Comparison of ENCODE assay signal across 19 cellular contexts in the genomic region with DNA sequence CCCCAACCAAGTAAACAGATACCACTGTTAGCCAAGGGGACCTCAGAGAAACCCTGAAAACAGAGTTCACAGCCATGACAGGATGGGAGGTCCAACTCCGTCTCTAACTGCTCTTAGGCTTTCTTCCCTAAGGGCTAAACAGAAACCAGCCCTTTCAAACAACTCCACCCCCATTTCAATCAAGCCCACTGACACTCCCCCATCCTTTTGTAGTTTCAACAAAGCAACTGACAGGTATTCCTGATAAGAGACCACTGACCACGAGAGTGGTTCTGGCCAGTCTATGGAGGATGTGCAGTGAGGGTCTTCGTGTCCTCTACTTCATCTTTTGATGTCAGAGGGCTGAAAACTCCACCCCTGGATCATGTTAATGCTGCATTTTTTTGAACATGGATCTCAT.
"Had no signal": no experiment of that assay in that cellular context is flagged by ENCODE, and none has a peak within 500 bp of the region (broad histone marks: within the 10 kb centered on the region; RNA-seq: fewer than 3 reads in every experiment).

No MANE protein-coding gene starts in this region.

- H3K27ac Mint-ChIP-seq: nephron; stimulated activated naive CD8-positive, alpha-beta T cell treated with anti-CD3 and anti-CD28 coated beads, Interleukin-15, amount 100 ng/mL, for 72 hours; T-helper 17 cell had no signal

- H3K9me3 Mint-ChIP-seq: stimulated activated naive CD8-positive, alpha-beta T cell treated with anti-CD3 and anti-CD28 coated beads, Interleukin-15, amount 100 ng/mL, for 72 hours had no signal

- H3K4me3 Mint-ChIP-seq: nephron; stimulated activated naive CD8-positive, alpha-beta T cell treated with anti-CD3 and anti-CD28 coated beads, Interleukin-15, amount 100 ng/mL, for 72 hours; T-helper 17 cell had no signal

- DNase-seq: activated CD4-positive, alpha-beta T cell treated with anti-CD3 and anti-CD28 coated beads, Interleukin-2, amount 50 U/mL, for 1 hour; activated CD4-positive, CD25-positive, alpha-beta regulatory T cell; activated T-cell treated with anti-CD3 and anti-CD28 coated beads, Interleukin-2, amount 50 U/mL, for 48 hours; aorta; cerebellar nuclear complex; effector CD8-positive, alpha-beta T cell; esophagus squamous epithelium; hippocampal formation; kidney; left lung; mammary epithelial cell; occipital lobe; stimulated activated CD4-positive, alpha-beta T cell treated with anti-CD3 and anti-CD28 coated beads, Interleukin-15, amount 100 ng/mL, for 24 hours; stimulated activated CD4-positive, alpha-beta T cell treated with anti-CD3 and anti-CD28 coated beads, Interleukin-4, amount 100 ng/mL, for 1 hour; stimulated activated CD8-positive, alpha-beta memory T cell treated with anti-CD3 and anti-CD28 coated beads, Interleukin-4, amount 100 ng/mL, for 48 hours; stimulated activated naive CD8-positive, alpha-beta T cell treated with anti-CD3 and anti-CD28 coated beads, Interleukin-15, amount 100 ng/mL, for 72 hours; T-helper 17 cell; upper lobe of left lung had no signal

- H3K27me3 Mint-ChIP-seq: stimulated activated naive CD8-positive, alpha-beta T cell treated with anti-CD3 and anti-CD28 coated beads, Interleukin-15, amount 100 ng/mL, for 72 hours had no signal

- ATAC-seq: left lung; stimulated activated naive CD8-positive, alpha-beta T cell treated with anti-CD3 and anti-CD28 coated beads, Interleukin-15, amount 100 ng/mL, for 72 hours; T-helper 17 cell had no signal
